8 cellular contexts compared by ENCODE assay signal in the genomic region with DNA sequence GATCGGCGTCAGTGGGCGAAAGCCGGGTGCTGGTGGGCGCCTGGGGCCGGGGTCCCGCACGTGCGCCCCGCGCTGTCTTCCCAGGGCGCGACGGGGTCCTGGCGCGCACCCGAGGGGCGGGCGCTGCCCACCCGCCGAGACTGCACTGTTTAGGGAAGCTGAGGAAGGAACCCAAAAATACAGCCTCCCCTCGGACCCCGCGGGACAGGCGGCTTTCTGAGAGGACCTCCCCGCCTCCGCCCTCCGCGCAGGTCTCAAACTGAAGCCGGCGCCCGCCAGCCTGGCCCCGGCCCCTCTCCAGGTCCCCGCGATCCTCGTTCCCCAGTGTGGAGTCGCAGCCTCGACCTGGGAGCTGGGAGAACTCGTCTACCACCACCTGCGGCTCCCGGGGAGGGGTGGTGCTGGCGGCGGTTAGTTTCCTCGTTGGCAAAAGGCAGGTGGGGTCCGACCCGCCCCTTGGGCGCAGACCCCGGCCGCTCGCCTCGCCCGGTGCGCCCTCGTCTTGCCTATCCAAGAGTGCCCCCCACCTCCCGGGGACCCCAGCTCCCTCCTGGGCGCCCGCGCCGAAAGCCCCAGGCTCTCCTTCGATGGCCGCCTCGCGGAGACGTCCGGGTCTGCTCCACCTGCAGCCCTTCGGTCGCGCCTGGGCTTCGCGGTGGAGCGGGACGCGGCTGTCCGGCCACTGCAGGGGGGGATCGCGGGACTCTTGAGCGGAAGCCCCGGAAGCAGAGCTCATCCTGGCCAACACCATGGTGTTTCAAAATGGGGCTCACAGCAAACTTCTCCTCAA. TPM values are rescaled to one million over a fixed set of nuclear protein-coding genes. Genes with fewer than 3 reads are reported as not detected.
DNase-seq lines count a peak whose midpoint lies in the region; FAIRE-seq and TF ChIP-seq lines count a peak whose summit lies in the region.

No MANE protein-coding gene starts in this region.

- TF ChIP-seq POLR2A in H1 (IDR thresholded peaks at IDR 0.05; ENCODE audit: control extremely low read depth in 1 of 2, low read depth in 2 of 2, low read length in 2 of 2), result no peak

- H2BK5ac ChIP-seq in H1 (ENCODE audit: low read depth, low read length), result no peak overlapping the region

- H4K20me1 ChIP-seq in H1 (replicated peaks in 1 of 2; ENCODE audit: control insufficient read depth in 1 of 2, insufficient read depth in 2 of 2, low read length in 2 of 2), result no peaks in the 10 kb centered on the region

- 6% methylated on average over 22 of the region's 78 CpGs; no CpG with 5 or more reads in 1 of the 2 experiments for WGBS in H1 (ENCODE audit: extremely low coverage in 1 of 2, insufficient coverage in 1 of 2, insufficient read length in 1 of 2, insufficient replicate concordance in 2 of 2, low coverage in 1 of 2, low lambda C conversion rate in 2 of 2, missing lambda C conversion rate in 1 of 2), 2 experiments

- no peak overlapping the region for H4K91ac ChIP-seq in H1 (replicated peaks; ENCODE audit: insufficient read length, low read length)

- peaks cover 42% of the 10 kb centered on the region for H3K4me1 ChIP-seq in ACC112 (ENCODE audit: control insufficient read depth, insufficient read depth, low read length, unreplicated experiment)
- H3K4me1 ChIP-seq in H1 (replicated peaks in 1 of 4; ENCODE audit: control insufficient read depth in 3 of 4, insufficient read depth in 4 of 4, low read length in 3 of 4), result peaks cover 0 to 8% (median 3%) of the 10 kb centered on the region in 4 experiments; a peak in 4 of 7 replicates
- H3K4me1 ChIP-seq in mucosa of rectum (ENCODE audit: control insufficient read depth in 2 of 2, insufficient read depth in 2 of 2, low read length in 2 of 2), result peaks cover 4 to 8% of the 10 kb centered on the region in 2 donors

- H2AK5ac ChIP-seq in H1 (ENCODE audit: low read depth, low read length), result no peak overlapping the region

- H2BK12ac ChIP-seq in H1 (ENCODE audit: low read depth, low read length), result no peak overlapping the region

- no peak for FAIRE-seq in H1 (lab: Jason Lieb, UNC)

- H3K27me3 ChIP-seq in ACC112 (ENCODE audit: insufficient read depth, low read length) (no peaks in the 10 kb centered on the region), H1 (replicated peaks in 1 of 4; ENCODE audit: control insufficient read depth in 3 of 4, extremely low read depth in 1 of 4, insufficient read depth in 3 of 4, low read length in 3 of 4) (peaks cover 16 to 56% (median 39%) of the 10 kb centered on the region in 4 experiments), mucosa of rectum (ENCODE audit: control insufficient read depth in 2 of 2, insufficient read depth in 2 of 2, low read length in 2 of 2) (no peaks in the 10 kb centered on the region)

- no peak overlapping the region for H2BK120ac ChIP-seq in H1 (replicated peaks; ENCODE audit: low read depth, low read length)

- H4K8ac ChIP-seq in H1 (ENCODE audit: extremely low read depth, insufficient read depth, low read length), result peak overlapping the region; percentile 57

- no peak overlapping the region for H2BK20ac ChIP-seq in H1 (ENCODE audit: low read length)

- H3K23ac ChIP-seq in H1 (ENCODE audit: insufficient read length), result no peak overlapping the region

- H3K4me2 ChIP-seq in H1 (ENCODE audit: insufficient read depth in 1 of 2, low read depth in 2 of 2, low read length in 2 of 2), result peak overlapping the region; percentile 74 to 90

- peak; percentile 69 for DNase-seq in HuH-7 (ENCODE audit: low spot score)
- peak in 1 of 2 experiments; percentile 61 for DNase-seq in H1 (ENCODE audit: low read depth in 1 of 2, low spot score in 2 of 2)
- no peak for DNase-seq in activated CD4-positive, alpha-beta T cell treated with anti-CD3 and anti-CD28 coated beads, Interleukin-2, amount 50 U/mL, for 1 hour
- no peak for DNase-seq in effector CD8-positive, alpha-beta T cell (lab: John Stamatoyannopoulos, UW)
- no peak for DNase-seq in activated naive CD4-positive, alpha-beta T cell treated with Interleukin-2 at 50 U/mL for 16 hours
- no peak for DNase-seq in SK-N-DZ (ENCODE audit: low spot score)

- no peak overlapping the region for H3K14ac ChIP-seq in H1 (ENCODE audit: insufficient read length)

- no peaks in the 10 kb centered on the region for H3K79me1 ChIP-seq in H1 (ENCODE audit: low read depth, low read length)

- H3K18ac ChIP-seq in H1 (ENCODE audit: extremely low read depth, low read length), result 0 out of 2 replicates have a peak overlapping the region, but pooled peaks have one; percentile 28

- H3K9ac ChIP-seq in H1 (replicated peaks in 1 of 4; ENCODE audit: extremely low read depth in 1 of 4, low read depth in 3 of 4, low read length in 3 of 4) (peak overlapping the region in 2 of 4 experiments; percentile 1 to 50; a peak in 1 of 7 replicates), mucosa of rectum (ENCODE audit: low read depth in 1 of 2, low read length in 2 of 2) (peak overlapping the region; percentile 65 to 94)

- H2BK15ac ChIP-seq in H1 (ENCODE audit: low read length), result no peak overlapping the region

- POLR2A ChIA-PET in H1 (lab: Charles Lee; ENCODE audit: partially characterized antibody), result interaction anchor here (1.0 kb wide), 1 partner anchor 189 kb away, joined by 3 read pairs; no protein-coding TSS in a partner anchor

- H3K36me3 ChIP-seq in ACC112 (ENCODE audit: insufficient read depth, low read length) (peaks cover 3% of the 10 kb centered on the region; the same call in 1 of the 2 replicates), H1 (ENCODE audit: control insufficient read depth in 2 of 4, insufficient read depth in 4 of 4, low read length in 3 of 4) (no peaks in the 10 kb centered on the region), mucosa of rectum (ENCODE audit: control insufficient read depth in 2 of 2, insufficient read depth in 2 of 2, low read length in 2 of 2) (no peaks in the 10 kb centered on the region)

- CTCF ChIA-PET in H1 (lab: Charles Lee; ENCODE audit: partially characterized antibody), result interaction anchor here (0.7 to 2.1 kb wide), 3 partner anchors 121 to 235 kb away, joined by 3 to 12 read pairs (median 3); no protein-coding TSS in a partner anchor

- TF ChIP-seq CTCF in H1 (IDR thresholded peaks at IDR 0.05; ENCODE audit: control extremely low read depth in 1 of 3, insufficient read depth in 1 of 3, low read depth in 1 of 3, low read length in 3 of 3), result no peak

- H3K56ac ChIP-seq in H1 (replicated peaks; ENCODE audit: insufficient read length, low read depth, low read length), result no peak overlapping the region

- H3K27ac ChIP-seq in ACC112 (ENCODE audit: low read depth, low read length), result peak overlapping the region; percentile 76
- H3K27ac ChIP-seq in H1 (ENCODE audit: low read depth, low read length), result no peak overlapping the region
- peak overlapping the region; percentile 90 to 92 for H3K27ac ChIP-seq in mucosa of rectum (ENCODE audit: low read depth in 2 of 2, low read length in 2 of 2)

- no peak overlapping the region for H4K5ac ChIP-seq in H1 (ENCODE audit: insufficient read length, low read depth, low read length)

- H2AFZ ChIP-seq in ACC112 (ENCODE audit: low read length, unreplicated experiment), result no peak overlapping the region
- no peak overlapping the region; the same call in 1 of the 2 replicates for H2AFZ ChIP-seq in H1 (ENCODE audit: low read length)

- peaks cover 9% of the 10 kb centered on the region; the same call in 1 of the 2 replicates for H3K23me2 ChIP-seq in H1 (ENCODE audit: low read depth, low read length)

- H3K79me2 ChIP-seq in ACC112 (ENCODE audit: control insufficient read depth, insufficient read depth, low read length, unreplicated experiment), result peaks cover 65% of the 10 kb centered on the region
- H3K79me2 ChIP-seq in H1 (ENCODE audit: control insufficient read depth in 1 of 2, insufficient read depth in 2 of 2, low read length in 2 of 2), result no peaks in the 10 kb centered on the region

- H3K9me3 ChIP-seq in H1 (ENCODE audit: insufficient read depth in 2 of 2, low read depth in 1 of 2, low read length in 1 of 2) (no peaks in the 10 kb centered on the region), mucosa of rectum (ENCODE audit: control insufficient read depth in 2 of 2, low read length in 2 of 2) (no peaks in the 10 kb centered on the region)

- H3K4me3 ChIP-seq in ACC112 (ENCODE audit: low read depth, low read length), result peak overlapping the region; percentile 86
- H3K4me3 ChIP-seq in H1 (ENCODE audit: extremely low read depth in 1 of 4, insufficient read depth in 2 of 4, low read depth in 3 of 4, low read length in 4 of 4), result peak overlapping the region; percentile 40 to 77 (median 53)
- peak overlapping the region; percentile 71 to 77 for H3K4me3 ChIP-seq in mucosa of rectum (ENCODE audit: low read length in 2 of 2)

- TF ChIP-seq RAD21 in H1 (IDR thresholded peaks at IDR 0.05 in 1 of 2, conservative IDR thresholded peaks at IDR 0.05 in 1 of 2; ENCODE audit: low read depth in 2 of 2, low read length in 2 of 2), result 0 out of 4 replicates have a peak, but pooled peaks of 1 of the 2 experiments have one; percentile 17

- H3K4ac ChIP-seq in H1 (replicated peaks; ENCODE audit: insufficient read length, low read depth, low read length), result no peak overlapping the region

- no peak for TF ChIP-seq EP300 in H1 (IDR thresholded peaks at IDR 0.05; ENCODE audit: borderline replicate concordance in 1 of 2, low read depth in 2 of 2, low read length in 2 of 2)

TF ChIP-seq in H1, 55 proteins besides CTCF, POLR2A, EP300 and RAD21 (continues in another document):
- TF ChIP-seq KDM4A (IDR thresholded peaks at IDR 0.05; ENCODE audit: low read depth, low read length, severe bottlenecking), result peak; percentile 92
- TF ChIP-seq KDM1A (IDR thresholded peaks at IDR 0.05; ENCODE audit: borderline replicate concordance, low read length), result no peak
- peak; percentile 52 for TF ChIP-seq EZH2 (IDR thresholded peaks at IDR 0.05; ENCODE audit: low read depth, low read length, severe bottlenecking)
- TF ChIP-seq PHF8 (conservative IDR thresholded peaks at IDR 0.05; ENCODE audit: low read depth, low read length), result no peak
- no peak for TF ChIP-seq SIN3A (conservative IDR thresholded peaks at IDR 0.05 in 1 of 2, IDR thresholded peaks at IDR 0.05 in 1 of 2; ENCODE audit: low read depth in 1 of 2, low read length in 2 of 2)
- peak; percentile 31 for TF ChIP-seq RNF2 (IDR thresholded peaks at IDR 0.05; ENCODE audit: borderline replicate concordance, low read depth, low read length, missing control alignments, poor library complexity, severe bottlenecking)

RNA-seq across cellular contexts. Expression of gene EGFR, which starts 1.1 kb away (rescaled TPM):
- total RNA-seq in H1 (2021; fragmentation: NEBNext Ultra II Directional; extraction: Animal tissue kit (Norgen Biotek cat#: 25700)), result 5.8 and 6.0 TPM in 2 replicates
- 1.9 and 2.8 TPM in 2 replicates for polyA plus RNA-seq in H1 (2011; rRNA removed)
- polyA plus RNA-seq in H1 (2011; cell fraction: cytosol; rRNA removed), result 1.9 TPM
- polyA plus RNA-seq in H1 (2011; cell fraction: nucleus; rRNA removed), result 6.7 TPM
- 1.9 to 2.7 TPM (median 2.4 TPM) in 4 replicates for polyA plus RNA-seq in H1 (2012, experiment 1 of 2)
- polyA plus RNA-seq in H1 (2012, experiment 2 of 2), result 0.39 TPM
- 3.8 TPM for polyA plus RNA-seq in H1 (2013, experiment 1 of 2)
- polyA plus RNA-seq in H1 (2013, experiment 2 of 2), result 3.7 TPM
- 6.6 and 7.1 TPM in 2 replicates for polyA minus RNA-seq in H1 (2011; rRNA and poly(A)+ RNA removed)
- polyA minus RNA-seq in H1 (2011; cell fraction: cytosol; rRNA and poly(A)+ RNA removed), result 8.6 TPM
- polyA minus RNA-seq in H1 (2011; cell fraction: nucleus; rRNA and poly(A)+ RNA removed), result 5.3 TPM
- polyA plus RNA-seq in SK-N-DZ (2014; cell fraction: cytosol; rRNA removed), result 5.6 and 6.2 TPM in 2 replicates
- 5.7 and 7.3 TPM in 2 replicates for polyA plus RNA-seq in SK-N-DZ (2014; cell fraction: nucleus; rRNA removed)
